ENCODE assay signal across 9 cellular contexts in genomic region chr2:41736105-41736567, GRCh38.
DNase-seq lines count a peak whose midpoint lies in the region; ATAC-seq, FAIRE-seq and TF ChIP-seq lines count a peak whose summit lies in the region.
"Had no signal": no experiment of that assay in that cellular context is flagged by ENCODE, and none has a peak within 500 bp of the region (broad histone marks: within the 10 kb centered on the region; RNA-seq: fewer than 3 reads in every experiment).

No MANE protein-coding gene starts in this region.

- no peak overlapping the region for H3K27ac ChIP-seq in kidney (ENCODE audit: low read depth in 2 of 2, low read length in 2 of 2)

- no peaks in the 10 kb centered on the region for H3K27me3 ChIP-seq in bronchial epithelial cell (ENCODE audit: control insufficient read depth, insufficient read depth, low read length)

- no peaks in the 10 kb centered on the region for H3K9me3 ChIP-seq in kidney (ENCODE audit: control insufficient read depth in 1 of 2, low read length in 2 of 2)

- peak; percentile 58 for FAIRE-seq in bronchial epithelial cell (lab: Jason Lieb, UNC)
- FAIRE-seq in H54 (lab: Jason Lieb, UNC), result no peak
- FAIRE-seq in kidney (lab: Jason Lieb, UNC), result no peak

- H3K9ac ChIP-seq in kidney (ENCODE audit: low read length in 2 of 2), result no peak overlapping the region

- TF ChIP-seq POLR2A in H54 (IDR thresholded peaks at IDR 0.05; ENCODE audit: low read depth, low read length), result no peak

- no peak for TF ChIP-seq CTCF in bronchial epithelial cell (IDR thresholded peaks at IDR 0.05; ENCODE audit: insufficient read depth, low read length, severe bottlenecking)
- TF ChIP-seq CTCF in kidney (IDR thresholded peaks at IDR 0.05; ENCODE audit: borderline replicate concordance, extremely low read depth, insufficient read depth), result no peak

- H3K4me3 ChIP-seq in bronchial epithelial cell (ENCODE audit: low read depth, low read length), result no peak overlapping the region
- no peak overlapping the region for H3K4me3 ChIP-seq in kidney (ENCODE audit: low read length in 2 of 2)

- intact Hi-C loops in head of caudate nucleus (cut with DNase I), result no loop called here
- intact Hi-C loops in kidney (cut with DNase I), result no loop called here

- ATAC-seq in GM21423 (IDR thresholded peaks at IDR 0.05; ENCODE audit: unreplicated experiment) (peak; percentile 93), HG03521 (IDR thresholded peaks at IDR 0.05; ENCODE audit: unreplicated experiment) (peak; percentile 91)

- no peaks in the 10 kb centered on the region for H3K4me1 ChIP-seq in kidney (ENCODE audit: control insufficient read depth in 1 of 2, insufficient read depth in 1 of 2, low read depth in 1 of 2, low read length in 2 of 2)

- DNase-seq in Daoy (ENCODE audit: low read depth) (peak; percentile 26), bronchial epithelial cell (ENCODE audit: low read depth) (peak; percentile 67), head of caudate nucleus (no peak), H54 (ENCODE audit: insufficient read length, low spot score) (no peak), kidney (no peak), AG08395 (ENCODE audit: low spot score) (no peak)
- DNase-seq: natural killer cell had no signal

- no peaks in the 10 kb centered on the region for H3K36me3 ChIP-seq in bronchial epithelial cell (ENCODE audit: control insufficient read depth, insufficient read depth, low read length)
- no peaks in the 10 kb centered on the region for H3K36me3 ChIP-seq in kidney (ENCODE audit: control insufficient read depth in 1 of 2, insufficient read depth in 2 of 2, low read length in 2 of 2)

Comparison
In these comparisons a context has a peak if more than half of its experiments do, and no peak if none do; other contexts are left out.
1. DNase-seq: peak in Daoy (single experiment) and bronchial epithelial cell (single experiment); none in head of caudate nucleus (0 of 42), H54 (single experiment), kidney (single experiment) and AG08395 (single experiment).